ENCODE assay signal across 8 cellular contexts in genomic region chr4:111943796-111944203, GRCh38.
A peak's percentile ranks its signal among the peaks of the same experiment; 100 is the strongest.
DNase-seq lines count a peak whose midpoint lies in the region; ATAC-seq, FAIRE-seq and TF ChIP-seq lines count a peak whose summit lies in the region.

No MANE protein-coding gene starts in this region.

- ATAC-seq in GM21529 (IDR thresholded peaks at IDR 0.05; ENCODE audit: unreplicated experiment) = peak; percentile 90
- peak; percentile 92 for ATAC-seq in HG03571 (IDR thresholded peaks at IDR 0.05; ENCODE audit: unreplicated experiment)

- no peak for FAIRE-seq in H54 (lab: Jason Lieb, UNC)

- peak; percentile 0 for DNase-seq in NCI-H510A treated with DMSO at 0.1 percent for 48 hours (lab: John Stamatoyannopoulos, UW)
- no peak for DNase-seq in NCI-H510A (lab: John Stamatoyannopoulos, UW)
- peak; percentile 57 for DNase-seq in RKO (ENCODE audit: low spot score)
- peak; percentile 48 for DNase-seq in germinal center (ENCODE audit: low spot score)
- DNase-seq in ureter (ENCODE audit: low spot score) = peak; percentile 45
- no peak for DNase-seq in H54 (ENCODE audit: insufficient read length, low spot score)

- no peak for TF ChIP-seq POLR2A in H54 (IDR thresholded peaks at IDR 0.05; ENCODE audit: low read depth, low read length)

Comparison
In these comparisons a context has a peak if more than half of its experiments do, and no peak if none do; other contexts are left out.
1. DNase-seq: peak in NCI-H510A treated with DMSO at 0.1 percent for 48 hours (single experiment), RKO (single experiment), germinal center (single experiment) and ureter (single experiment); none in NCI-H510A (single experiment) and H54 (single experiment).